ENCODE assay signal across 11 cellular contexts in genomic region chr21:29658934-29659203, GRCh38.
"Had no signal": no experiment of that assay in that cellular context is flagged by ENCODE, and none has a peak within 500 bp of the region (broad histone marks: within the 10 kb centered on the region; RNA-seq: fewer than 3 reads in every experiment).

No MANE protein-coding gene starts in this region.

- FAIRE-seq: H1, H54 had no signal

- ATAC-seq: GM23338, HCT116 had no signal

- H3K4me1 ChIP-seq: HAP-1 had no signal

- DNase-seq: GM23248, GOT3, H7, H9, HCEC 1CT, HFFc6 had no signal

- H3K4me3 Mint-ChIP-seq: GM23338, H9, HFFc6 had no signal

- H3K4me2 ChIP-seq: GM23338 had no signal

- H3K27ac Mint-ChIP-seq: GM23338, H9, HFFc6 had no signal

- H3K36me3 ChIP-seq: HAP-1 had no signal

- H3K9me3 Mint-ChIP-seq: GM23338 had no signal

- H3K9ac ChIP-seq: GM23248 had no signal

- H3K27ac ChIP-seq: GM23248 had no signal

- H2AFZ ChIP-seq: GM23248, GM23338 had no signal

- H3K4me3 ChIP-seq: GM23248, GM23338, HAP-1 had no signal

- H3K9me3 ChIP-seq: HAP-1 had no signal
